ENCODE assay signal across 16 cellular contexts in genomic region chr1:201710632-201711031, GRCh38.
DNase-seq lines count a peak whose midpoint lies in the region; ATAC-seq and TF ChIP-seq lines count a peak whose summit lies in the region.
"Had no signal": no experiment of that assay in that cellular context is flagged by ENCODE, and none has a peak within 500 bp of the region (broad histone marks: within the 10 kb centered on the region; RNA-seq: fewer than 3 reads in every experiment).

No MANE protein-coding gene starts in this region.

- DNase-seq in ELR (ENCODE audit: low read depth), result peak; percentile 42
- DNase-seq in fibroblast of lung (ENCODE audit: low read depth in 2 of 2), result no peak
- DNase-seq in stimulated activated CD8-positive, alpha-beta memory T cell treated with anti-CD3 and anti-CD28 coated beads, Interleukin-4, amount 100 ng/mL, for 48 hours, result no peak
- DNase-seq in activated T-helper 1 cell treated with anti-CD3 and anti-CD28 coated beads, Interleukin-12 subunit alpha, Interleukin-12 subunit beta, Interleukin-2, Interleukin-4 antibody, amounts not matched to agents 30 ng/mL and 10 ng/mL and 1 ng/mL, durations not matched to agents 14 hours and 24 hours and 36 hours (ENCODE audit: low spot score), result no peak
- DNase-seq in SIG-M5 (lab: John Stamatoyannopoulos, UW), result no peak
- DNase-seq: activated CD4-positive, CD25-positive, alpha-beta regulatory T cell; activated gamma-delta T cell treated with Interleukin-2 at 50 U/mL for 16 hours; COR-L47; natural killer cell; stimulated activated naive CD4-positive, alpha-beta T cell had no signal

- peaks cover 74% of the 10 kb centered on the region for H3K79me2 ChIP-seq in fibroblast of lung (ENCODE audit: control insufficient read depth, insufficient read depth, low read length)

- no peaks in the 10 kb centered on the region for H3K4me1 Mint-ChIP-seq in activated T-helper 1 cell treated with anti-CD3 and anti-CD28 coated beads, Interleukin-12 subunit alpha, Interleukin-12 subunit beta, Interleukin-2, Interleukin-4 antibody, amounts not matched to agents 30 ng/mL and 10 ng/mL and 1 ng/mL, durations not matched to agents 14 hours and 24 hours and 36 hours (ENCODE audit: low read depth)
- H3K4me1 Mint-ChIP-seq: natural killer cell had no signal

- H3K9me3 ChIP-seq in fibroblast of lung (ENCODE audit: control insufficient read depth, insufficient read depth, low read depth, low read length) (no peaks in the 10 kb centered on the region), skeletal muscle satellite cell (replicated peaks; ENCODE audit: low read length) (no peaks in the 10 kb centered on the region)
- H3K9me3 ChIP-seq: HAP-1 had no signal

- no peak for TF ChIP-seq CTCF in fibroblast of lung (conservative IDR thresholded peaks at IDR 0.05 in 1 of 2, IDR thresholded peaks at IDR 0.05 in 1 of 2; ENCODE audit: low read depth in 1 of 2, low read length in 2 of 2)

- no peaks in the 10 kb centered on the region for H3K36me3 Mint-ChIP-seq in activated T-helper 1 cell treated with anti-CD3 and anti-CD28 coated beads, Interleukin-12 subunit alpha, Interleukin-12 subunit beta, Interleukin-2, Interleukin-4 antibody, amounts not matched to agents 30 ng/mL and 10 ng/mL and 1 ng/mL, durations not matched to agents 14 hours and 24 hours and 36 hours (ENCODE audit: low read depth)
- H3K36me3 Mint-ChIP-seq: natural killer cell had no signal

- peak overlapping the region; percentile 99 for H3K27ac ChIP-seq in angular gyrus (ENCODE audit: low read depth, low read length)
- peak overlapping the region; percentile 94 for H3K27ac ChIP-seq in fibroblast of lung (ENCODE audit: insufficient read depth, low read length)

- H3K27me3 Mint-ChIP-seq in activated T-helper 1 cell treated with anti-CD3 and anti-CD28 coated beads, Interleukin-12 subunit alpha, Interleukin-12 subunit beta, Interleukin-2, Interleukin-4 antibody, amounts not matched to agents 30 ng/mL and 10 ng/mL and 1 ng/mL, durations not matched to agents 14 hours and 24 hours and 36 hours (ENCODE audit: insufficient read depth), result peaks cover 3% of the 10 kb centered on the region

- H3K36me3 ChIP-seq in fibroblast of lung (ENCODE audit: control insufficient read depth, insufficient read depth, low read length) (peaks cover 14% of the 10 kb centered on the region), skeletal muscle satellite cell (ENCODE audit: insufficient read depth, low read length) (peaks cover 14% of the 10 kb centered on the region)
- H3K36me3 ChIP-seq: HAP-1 had no signal

- ATAC-seq in GM18511 (IDR thresholded peaks at IDR 0.05; ENCODE audit: unreplicated experiment), result no peak
- ATAC-seq: GM12878, natural killer cell had no signal

- H3K4me3 ChIP-seq in fibroblast of lung (replicated peaks in 1 of 4; ENCODE audit: control extremely low read depth in 1 of 4, insufficient read depth in 1 of 4, low read depth in 3 of 4, low read length in 4 of 4) (no peak overlapping the region), skeletal muscle satellite cell (ENCODE audit: low read length) (no peak overlapping the region)
- H3K4me3 ChIP-seq: GM12878, HAP-1, lung had no signal

- H3K4me1 ChIP-seq in fibroblast of lung (ENCODE audit: control insufficient read depth, extremely low read depth, insufficient read depth, low read length) (peaks cover 70% of the 10 kb centered on the region), skeletal muscle satellite cell (ENCODE audit: control insufficient read depth, insufficient read depth, low read length) (peaks cover 94% of the 10 kb centered on the region)

- no peaks in the 10 kb centered on the region for H3K9me3 Mint-ChIP-seq in activated T-helper 1 cell treated with anti-CD3 and anti-CD28 coated beads, Interleukin-12 subunit alpha, Interleukin-12 subunit beta, Interleukin-2, Interleukin-4 antibody, amounts not matched to agents 30 ng/mL and 10 ng/mL and 1 ng/mL, durations not matched to agents 14 hours and 24 hours and 36 hours
- H3K9me3 Mint-ChIP-seq: natural killer cell had no signal

- no peak overlapping the region for H2AFZ ChIP-seq in fibroblast of lung (ENCODE audit: low read length)

- H3K27ac Mint-ChIP-seq in activated T-helper 1 cell treated with anti-CD3 and anti-CD28 coated beads, Interleukin-12 subunit alpha, Interleukin-12 subunit beta, Interleukin-2, Interleukin-4 antibody, amounts not matched to agents 30 ng/mL and 10 ng/mL and 1 ng/mL, durations not matched to agents 14 hours and 24 hours and 36 hours, result no peak overlapping the region
- H3K27ac Mint-ChIP-seq: natural killer cell had no signal

- H3K27me3 ChIP-seq in fibroblast of lung (ENCODE audit: control insufficient read depth, insufficient read depth, low read length), result no peaks in the 10 kb centered on the region
- H3K27me3 ChIP-seq in skeletal muscle satellite cell (ENCODE audit: control insufficient read depth, insufficient read depth, low read length), result no peaks in the 10 kb centered on the region

- H3K9ac ChIP-seq in fibroblast of lung (ENCODE audit: insufficient read depth, low read length) (no peak overlapping the region), skeletal muscle satellite cell (ENCODE audit: low read depth, low read length) (peak overlapping the region; percentile 67)

- no peak overlapping the region for H3K4me3 Mint-ChIP-seq in activated T-helper 1 cell treated with anti-CD3 and anti-CD28 coated beads, Interleukin-12 subunit alpha, Interleukin-12 subunit beta, Interleukin-2, Interleukin-4 antibody, amounts not matched to agents 30 ng/mL and 10 ng/mL and 1 ng/mL, durations not matched to agents 14 hours and 24 hours and 36 hours
- H3K4me3 Mint-ChIP-seq: natural killer cell had no signal

- intact Hi-C loops in activated T-helper 1 cell treated with anti-CD3 and anti-CD28 coated beads, Interleukin-12 subunit alpha, Interleukin-12 subunit beta, Interleukin-2, Interleukin-4 antibody, amounts not matched to agents 30 ng/mL and 10 ng/mL and 1 ng/mL, durations not matched to agents 14 hours and 24 hours and 36 hours (cut with micrococcal nuclease), result no loop called here

- H4K20me1 ChIP-seq in fibroblast of lung (ENCODE audit: control insufficient read depth, extremely low read depth, insufficient read depth, low read length), result no peaks in the 10 kb centered on the region

- H3K4me2 ChIP-seq in fibroblast of lung (ENCODE audit: extremely low read depth, insufficient read depth, low read length), result no peak overlapping the region
- peak overlapping the region; percentile 29 for H3K4me2 ChIP-seq in skeletal muscle satellite cell (ENCODE audit: low read length)
